8 cellular contexts compared by ENCODE assay signal in the genomic region with DNA sequence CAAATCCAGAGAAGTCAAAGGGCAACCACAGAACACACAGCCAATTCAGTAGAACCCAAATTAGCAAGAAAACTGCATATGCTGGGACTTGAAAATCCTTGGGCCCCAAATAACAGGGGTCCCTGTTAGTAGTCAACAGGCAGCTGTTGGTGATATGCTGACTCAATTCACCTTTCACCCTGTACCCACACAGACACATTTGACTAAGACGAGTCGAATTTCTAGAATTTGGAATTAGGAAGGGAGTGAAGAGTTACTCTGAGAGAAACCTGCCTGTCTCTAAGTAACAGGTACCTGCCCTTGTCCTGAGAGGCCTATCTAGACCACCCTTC. TPM values are rescaled to one million over a fixed set of nuclear protein-coding genes. Genes with fewer than 3 reads are reported as not detected.
DNase-seq lines count a peak whose midpoint lies in the region; ATAC-seq lines count a peak whose summit lies in the region.

No MANE protein-coding gene starts in this region.

- H3K27ac Mint-ChIP-seq in activated T-cell treated with anti-CD3 and anti-CD28 coated beads, Interleukin-2, amount 50 U/mL, for 24 hours, result peak overlapping the region; percentile 98
- peak overlapping the region; percentile 92 for H3K27ac Mint-ChIP-seq in activated T-helper 1 cell treated with anti-CD3 and anti-CD28 coated beads, Interleukin-12 subunit alpha, Interleukin-12 subunit beta, Interleukin-2, Interleukin-4 antibody, amounts not matched to agents 30 ng/mL and 10 ng/mL and 1 ng/mL, durations not matched to agents 14 hours and 24 hours and 36 hours

- H3K4me1 ChIP-seq in iPS-20b (ENCODE audit: insufficient read depth, low read length), result peaks cover 10% of the 10 kb centered on the region

- H3K27me3 ChIP-seq in iPS-20b (ENCODE audit: insufficient read depth, low read length), result no peaks in the 10 kb centered on the region

- H3K27me3 Mint-ChIP-seq in activated T-cell treated with anti-CD3 and anti-CD28 coated beads, Interleukin-2, amount 50 U/mL, for 24 hours, result no peaks in the 10 kb centered on the region
- H3K27me3 Mint-ChIP-seq in activated T-helper 1 cell treated with anti-CD3 and anti-CD28 coated beads, Interleukin-12 subunit alpha, Interleukin-12 subunit beta, Interleukin-2, Interleukin-4 antibody, amounts not matched to agents 30 ng/mL and 10 ng/mL and 1 ng/mL, durations not matched to agents 14 hours and 24 hours and 36 hours (ENCODE audit: insufficient read depth), result no peaks in the 10 kb centered on the region

- H3K27ac ChIP-seq in iPS-20b (ENCODE audit: low read length) (no peak overlapping the region), temporal lobe (ENCODE audit: low read depth, low read length) (peak overlapping the region; percentile 75)

- intact Hi-C loops in activated T-helper 1 cell treated with anti-CD3 and anti-CD28 coated beads, Interleukin-12 subunit alpha, Interleukin-12 subunit beta, Interleukin-2, Interleukin-4 antibody, amounts not matched to agents 30 ng/mL and 10 ng/mL and 1 ng/mL, durations not matched to agents 14 hours and 24 hours and 36 hours (cut with micrococcal nuclease), result loop anchor here (5.0 to 10.0 kb wide), 4 partner anchors 408 to 618 kb away; partner anchors contain the start of genes CCL27, DNAI1, FAM219A and SIGMAR1

- H3K4me1 Mint-ChIP-seq in activated T-cell treated with anti-CD3 and anti-CD28 coated beads, Interleukin-2, amount 50 U/mL, for 24 hours (ENCODE audit: low read depth), result peaks cover 60% of the 10 kb centered on the region
- H3K4me1 Mint-ChIP-seq in activated T-helper 1 cell treated with anti-CD3 and anti-CD28 coated beads, Interleukin-12 subunit alpha, Interleukin-12 subunit beta, Interleukin-2, Interleukin-4 antibody, amounts not matched to agents 30 ng/mL and 10 ng/mL and 1 ng/mL, durations not matched to agents 14 hours and 24 hours and 36 hours (ENCODE audit: low read depth), result peaks cover 56% of the 10 kb centered on the region

- H3K9me3 Mint-ChIP-seq in activated T-cell treated with anti-CD3 and anti-CD28 coated beads, Interleukin-2, amount 50 U/mL, for 24 hours, result no peaks in the 10 kb centered on the region
- no peaks in the 10 kb centered on the region for H3K9me3 Mint-ChIP-seq in activated T-helper 1 cell treated with anti-CD3 and anti-CD28 coated beads, Interleukin-12 subunit alpha, Interleukin-12 subunit beta, Interleukin-2, Interleukin-4 antibody, amounts not matched to agents 30 ng/mL and 10 ng/mL and 1 ng/mL, durations not matched to agents 14 hours and 24 hours and 36 hours

- ATAC-seq in HG02678 (IDR thresholded peaks at IDR 0.05; ENCODE audit: unreplicated experiment), result no peak
- no peak for ATAC-seq in HG02759 (IDR thresholded peaks at IDR 0.05; ENCODE audit: unreplicated experiment)

- no peaks in the 10 kb centered on the region for H3K9me3 ChIP-seq in iPS-20b (ENCODE audit: insufficient read depth, low read depth, low read length)

- peaks cover 68% of the 10 kb centered on the region for H3K36me3 ChIP-seq in iPS-20b (ENCODE audit: insufficient read depth, low read depth, low read length)

- peak overlapping the region; percentile 42; the same call in 1 of the 2 replicates for H3K9ac ChIP-seq in iPS-20b (ENCODE audit: low read depth, low read length)

- peaks cover 94% of the 10 kb centered on the region for H3K36me3 Mint-ChIP-seq in activated T-cell treated with anti-CD3 and anti-CD28 coated beads, Interleukin-2, amount 50 U/mL, for 24 hours (ENCODE audit: low read depth)
- H3K36me3 Mint-ChIP-seq in activated T-helper 1 cell treated with anti-CD3 and anti-CD28 coated beads, Interleukin-12 subunit alpha, Interleukin-12 subunit beta, Interleukin-2, Interleukin-4 antibody, amounts not matched to agents 30 ng/mL and 10 ng/mL and 1 ng/mL, durations not matched to agents 14 hours and 24 hours and 36 hours (ENCODE audit: low read depth), result peaks cover 53% of the 10 kb centered on the region

- peak overlapping the region; percentile 33; the same call in 1 of the 2 replicates for H3K4me3 ChIP-seq in iPS-20b (ENCODE audit: low read length)

- peak overlapping the region; percentile 95 for H3K4me3 Mint-ChIP-seq in activated T-cell treated with anti-CD3 and anti-CD28 coated beads, Interleukin-2, amount 50 U/mL, for 24 hours
- peak overlapping the region; percentile 95 for H3K4me3 Mint-ChIP-seq in activated T-helper 1 cell treated with anti-CD3 and anti-CD28 coated beads, Interleukin-12 subunit alpha, Interleukin-12 subunit beta, Interleukin-2, Interleukin-4 antibody, amounts not matched to agents 30 ng/mL and 10 ng/mL and 1 ng/mL, durations not matched to agents 14 hours and 24 hours and 36 hours

- DNase-seq in activated T-cell treated with anti-CD3 and anti-CD28 coated beads, Interleukin-2, amount 50 U/mL, for 24 hours, result no peak
- DNase-seq in activated T-cell treated with anti-CD3 and anti-CD28 coated beads for 4 hours, result no peak
- DNase-seq in activated T-helper 1 cell treated with anti-CD3 and anti-CD28 coated beads, Interleukin-12 subunit alpha, Interleukin-12 subunit beta, Interleukin-2, Interleukin-4 antibody, amounts not matched to agents 30 ng/mL and 10 ng/mL and 1 ng/mL, durations not matched to agents 14 hours and 24 hours and 36 hours (ENCODE audit: low spot score), result no peak
- DNase-seq in cortex of kidney (lab: John Stamatoyannopoulos, UW), result no peak

RNA-seq across cellular contexts. Expression of gene VCP, which starts 0.8 kb away (rescaled TPM):
- 334 and 353 TPM in 2 replicates for total RNA-seq in activated T-helper 1 cell treated with anti-CD3 and anti-CD28 coated beads, Interleukin-12 subunit alpha, Interleukin-12 subunit beta, Interleukin-2, Interleukin-4 antibody, amounts not matched to agents 30 ng/mL and 10 ng/mL and 1 ng/mL, durations not matched to agents 14 hours and 24 hours and 36 hours
- total RNA-seq in temporal lobe, result 141 TPM

RNA-seq across cellular contexts. Expression of gene FANCG, which starts 6.5 kb away (rescaled TPM):
- total RNA-seq in activated T-helper 1 cell treated with anti-CD3 and anti-CD28 coated beads, Interleukin-12 subunit alpha, Interleukin-12 subunit beta, Interleukin-2, Interleukin-4 antibody, amounts not matched to agents 30 ng/mL and 10 ng/mL and 1 ng/mL, durations not matched to agents 14 hours and 24 hours and 36 hours, result 102 and 104 TPM in 2 replicates
- 14.0 TPM for total RNA-seq in temporal lobe

RNA-seq across cellular contexts. Expression of gene PIGO, which starts 23.1 kb away (rescaled TPM):
- total RNA-seq in activated T-helper 1 cell treated with anti-CD3 and anti-CD28 coated beads, Interleukin-12 subunit alpha, Interleukin-12 subunit beta, Interleukin-2, Interleukin-4 antibody, amounts not matched to agents 30 ng/mL and 10 ng/mL and 1 ng/mL, durations not matched to agents 14 hours and 24 hours and 36 hours, result 34.4 and 39.7 TPM in 2 replicates
- total RNA-seq in temporal lobe, result 8.1 TPM

RNA-seq across cellular contexts. Expression of gene STOML2, which starts 29.7 kb away (rescaled TPM):
- 250 and 261 TPM in 2 replicates for total RNA-seq in activated T-helper 1 cell treated with anti-CD3 and anti-CD28 coated beads, Interleukin-12 subunit alpha, Interleukin-12 subunit beta, Interleukin-2, Interleukin-4 antibody, amounts not matched to agents 30 ng/mL and 10 ng/mL and 1 ng/mL, durations not matched to agents 14 hours and 24 hours and 36 hours
- total RNA-seq in temporal lobe, result 27.5 TPM

RNA-seq across cellular contexts. Expression of gene ATOSB, which starts 42.4 kb away (rescaled TPM):
- 4.8 and 5.4 TPM in 2 replicates for total RNA-seq in activated T-helper 1 cell treated with anti-CD3 and anti-CD28 coated beads, Interleukin-12 subunit alpha, Interleukin-12 subunit beta, Interleukin-2, Interleukin-4 antibody, amounts not matched to agents 30 ng/mL and 10 ng/mL and 1 ng/mL, durations not matched to agents 14 hours and 24 hours and 36 hours
- 14.8 TPM for total RNA-seq in temporal lobe
